ENCODE assay signal across 1 cellular context in genomic region chr12:111777345-111778045, GRCh38.
TF ChIP-seq lines count a peak whose summit lies in the region.

No MANE protein-coding gene starts in this region.

TF ChIP-seq in HepG2, 621 proteins besides CTCF, POLR2A, EP300 and RAD21 (continued from another document and continues in another):
- TF ChIP-seq E2F5 (CRISPR knock-in tag; conservative IDR thresholded peaks at IDR 0.05) (no peak), TCF12 (IDR thresholded peaks at IDR 0.05) (no peak), TCF12 (CRISPR knock-in tag; IDR thresholded peaks at IDR 0.05) (no peak), STAG1 (CRISPR knock-in tag; IDR thresholded peaks at IDR 0.05) (no peak), ZBTB21 (CRISPR knock-in tag; IDR thresholded peaks at IDR 0.05) (no peak), ZBTB8A (CRISPR knock-in tag; IDR thresholded peaks at IDR 0.05; ENCODE audit: borderline replicate concordance, low read depth) (no peak), ZNF274 (CRISPR knock-in tag; IDR thresholded peaks at IDR 0.05) (no peak), HMGXB4 (CRISPR knock-in tag; IDR thresholded peaks at IDR 0.05; ENCODE audit: borderline replicate concordance in 1 of 2, low read depth in 1 of 2) (no peak), DPF2 (CRISPR knock-in tag; IDR thresholded peaks at IDR 0.05; ENCODE audit: borderline replicate concordance, low read depth) (no peak), MEIS1 (CRISPR knock-in tag; IDR thresholded peaks at IDR 0.05; ENCODE audit: borderline replicate concordance) (no peak), LBX2 (CRISPR knock-in tag; IDR thresholded peaks at IDR 0.05; ENCODE audit: borderline replicate concordance) (no peak), ZBTB7A (CRISPR knock-in tag; IDR thresholded peaks at IDR 0.05) (no peak), FOXM1 (CRISPR knock-in tag; IDR thresholded peaks at IDR 0.05) (no peak), ZSCAN31 (CRISPR knock-in tag; IDR thresholded peaks at IDR 0.05; ENCODE audit: low read depth) (no peak), GATAD2A (CRISPR knock-in tag; IDR thresholded peaks at IDR 0.05) (peak; percentile 52), TBP (CRISPR knock-in tag; IDR thresholded peaks at IDR 0.05) (no peak), DMAP1 (CRISPR knock-in tag; IDR thresholded peaks at IDR 0.05) (peak; percentile 65; the same call in 1 of the 2 replicates), FIP1L1 (IDR thresholded peaks at IDR 0.05; ENCODE audit: borderline replicate concordance, insufficient read depth, low read depth, low read length) (no peak), HMG20B (CRISPR knock-in tag; conservative IDR thresholded peaks at IDR 0.05) (no peak), MTF2 (CRISPR knock-in tag; IDR thresholded peaks at IDR 0.05; ENCODE audit: borderline replicate concordance) (no peak), ONECUT2 (CRISPR knock-in tag; IDR thresholded peaks at IDR 0.05) (no peak), TERF1 (CRISPR knock-in tag; IDR thresholded peaks at IDR 0.05) (no peak), MED13 (CRISPR knock-in tag; IDR thresholded peaks at IDR 0.05) (no peak), PRPF4 (IDR thresholded peaks at IDR 0.05; ENCODE audit: low read depth, low read length, poor library complexity, severe bottlenecking) (no peak), TRIM22 (IDR thresholded peaks at IDR 0.05) (no peak), THAP7 (CRISPR knock-in tag; IDR thresholded peaks at IDR 0.05) (no peak), ADNP (CRISPR knock-in tag; IDR thresholded peaks at IDR 0.05) (no peak), EEA1 (CRISPR knock-in tag; IDR thresholded peaks at IDR 0.05; ENCODE audit: borderline replicate concordance) (peak; percentile 64; the same call in 1 of the 2 replicates), U2AF1 (optimal IDR thresholded peaks at IDR 0.05; ENCODE audit: low read depth, low read length) (no peak), ZNF10 (CRISPR knock-in tag; IDR thresholded peaks at IDR 0.05; ENCODE audit: borderline replicate concordance, low read depth) (no peak), PAXIP1 (CRISPR knock-in tag; conservative IDR thresholded peaks at IDR 0.05) (peak; percentile 58), CBX2 (IDR thresholded peaks at IDR 0.05; ENCODE audit: low read depth, low read length) (no peak), CBX2 (CRISPR knock-in tag; IDR thresholded peaks at IDR 0.05; ENCODE audit: low read depth) (no peak), ATAD3A (CRISPR knock-in tag; IDR thresholded peaks at IDR 0.05) (no peak), ARID4A (CRISPR knock-in tag; IDR thresholded peaks at IDR 0.05; ENCODE audit: borderline replicate concordance) (peak; percentile 53; the same call in 1 of the 2 replicates), ZNF816 (CRISPR knock-in tag; IDR thresholded peaks at IDR 0.05; ENCODE audit: borderline replicate concordance) (no peak), ERF (CRISPR knock-in tag; IDR thresholded peaks at IDR 0.05) (peak; percentile 87; the same call in 1 of the 2 replicates), MAFF (IDR thresholded peaks at IDR 0.05; ENCODE audit: low read depth, low read length) (no peak), MAX (IDR thresholded peaks at IDR 0.05) (no peak), YEATS2 (CRISPR knock-in tag; IDR thresholded peaks at IDR 0.05; ENCODE audit: borderline replicate concordance) (no peak), ZNF224 (CRISPR knock-in tag; IDR thresholded peaks at IDR 0.05) (no peak), ZMYM4 (CRISPR knock-in tag; IDR thresholded peaks at IDR 0.05) (peak; percentile 27; the same call in 1 of the 2 replicates), ZSCAN9 (CRISPR knock-in tag; IDR thresholded peaks at IDR 0.05; ENCODE audit: borderline replicate concordance) (no peak), ZNF703 (CRISPR knock-in tag; IDR thresholded peaks at IDR 0.05; ENCODE audit: borderline replicate concordance) (peak; percentile 54; the same call in 1 of the 2 replicates), NRL (CRISPR knock-in tag; IDR thresholded peaks at IDR 0.05; ENCODE audit: borderline replicate concordance) (no peak), ZNF879 (CRISPR knock-in tag; IDR thresholded peaks at IDR 0.05) (no peak), TIGD3 (CRISPR knock-in tag; IDR thresholded peaks at IDR 0.05; ENCODE audit: borderline replicate concordance) (no peak), ZFP41 (CRISPR knock-in tag; IDR thresholded peaks at IDR 0.05; ENCODE audit: borderline replicate concordance) (no peak), ZC3H4 (CRISPR knock-in tag; IDR thresholded peaks at IDR 0.05; ENCODE audit: borderline replicate concordance) (no peak), ELK4 (CRISPR knock-in tag; IDR thresholded peaks at IDR 0.05; ENCODE audit: borderline replicate concordance) (no peak), MLLT10 (CRISPR knock-in tag; IDR thresholded peaks at IDR 0.05) (no peak), RXRB (CRISPR knock-in tag; IDR thresholded peaks at IDR 0.05; ENCODE audit: borderline replicate concordance) (peak; percentile 86), MIER2 (CRISPR knock-in tag; IDR thresholded peaks at IDR 0.05) (no peak), NFKBIZ (CRISPR knock-in tag; IDR thresholded peaks at IDR 0.05) (peak; percentile 91; the same call in 1 of the 2 replicates)
